Comparison of ENCODE assay signal across 15 cellular contexts in genomic region chr17:48589060-48589830, GRCh38. TPM values are rescaled to one million over a fixed set of nuclear protein-coding genes. Genes with fewer than 3 reads are reported as not detected.
A peak's percentile ranks its signal among the peaks of the same experiment; 100 is the strongest.
DNase-seq lines count a peak whose midpoint lies in the region; ATAC-seq and TF ChIP-seq lines count a peak whose summit lies in the region.
"Had no signal": no experiment of that assay in that cellular context is flagged by ENCODE, and none has a peak within 500 bp of the region (broad histone marks: within the 10 kb centered on the region; RNA-seq: fewer than 3 reads in every experiment).

No MANE protein-coding gene starts in this region.

- H3K27ac ChIP-seq in 22Rv1 (0 out of 2 replicates have a peak overlapping the region, but pooled peaks have one; percentile 35), neural progenitor cell (no peak overlapping the region), adrenal gland (peak overlapping the region in 2 of 5 donors; percentile 17 to 37)
- H3K27ac ChIP-seq: cardiac muscle cell had no signal

- no peak overlapping the region for H2AFZ ChIP-seq in neural progenitor cell (replicated peaks)

- ATAC-seq in HG02798 (IDR thresholded peaks at IDR 0.05; ENCODE audit: poor library complexity, unreplicated experiment), result no peak
- ATAC-seq: PC-3 had no signal

- peaks cover 97% of the 10 kb centered on the region for H3K27me3 Mint-ChIP-seq in neural progenitor cell (ENCODE audit: insufficient read depth, low read depth)

- H3K36me3 Mint-ChIP-seq in neural progenitor cell, result no peaks in the 10 kb centered on the region
- H3K36me3 Mint-ChIP-seq: activated naive CD4-positive, alpha-beta T cell treated with anti-CD3 and anti-CD28 coated beads, Interleukin-2, amount 10 ng/mL, durations not matched to agents 7 days and 5 days; IgD-negative memory B cell had no signal

- no peak overlapping the region for H3K27ac Mint-ChIP-seq in neural progenitor cell

- H3K9me3 ChIP-seq in neural progenitor cell (ENCODE audit: low read depth) (no peaks in the 10 kb centered on the region), adrenal gland (replicated peaks in 1 of 3) (no peaks in the 10 kb centered on the region)
- H3K9me3 ChIP-seq: vagina had no signal

- H3F3A ChIP-seq in neural progenitor cell (ENCODE audit: low read depth), result no peaks in the 10 kb centered on the region

- peaks cover 11% of the 10 kb centered on the region for H3K4me1 Mint-ChIP-seq in neural progenitor cell

- H4K20me1 ChIP-seq in neural progenitor cell (ENCODE audit: low read depth), result peaks cover 92% of the 10 kb centered on the region

- H3K27me3 ChIP-seq in neural progenitor cell (peaks cover 100% of the 10 kb centered on the region), adrenal gland (no peaks in the 10 kb centered on the region)

- no peak overlapping the region for H3K9ac ChIP-seq in neural progenitor cell

- peaks cover 11% of the 10 kb centered on the region for H3K9me3 Mint-ChIP-seq in neural progenitor cell
- H3K9me3 Mint-ChIP-seq: activated naive CD4-positive, alpha-beta T cell treated with anti-CD3 and anti-CD28 coated beads, Interleukin-2, amount 10 ng/mL, durations not matched to agents 7 days and 5 days; IgD-negative memory B cell had no signal

- H3K4me2 ChIP-seq in neural progenitor cell, result no peak overlapping the region

- intact Hi-C loops in adrenal gland (cut with DNase I), result no loop called here

- H3K4me1 ChIP-seq in neural progenitor cell (no peaks in the 10 kb centered on the region), adrenal gland (replicated peaks in 1 of 2) (peaks cover 0 to 45% of the 10 kb centered on the region in 2 donors)

- no peaks in the 10 kb centered on the region for H3K79me2 ChIP-seq in neural progenitor cell (ENCODE audit: low read depth)

- 53 to 78% (median 67%) methylated on average over 6 to 10 of the region's 10 CpGs for WGBS in adrenal gland, 4 donors

- peak overlapping the region; percentile 58 for H3K4me3 Mint-ChIP-seq in neural progenitor cell
- H3K4me3 Mint-ChIP-seq: activated naive CD4-positive, alpha-beta T cell treated with anti-CD3 and anti-CD28 coated beads, Interleukin-2, amount 10 ng/mL, durations not matched to agents 7 days and 5 days had no signal

- no peak for TF ChIP-seq CTCF in 22Rv1 (IDR thresholded peaks at IDR 0.05)
- no peak for TF ChIP-seq CTCF in fibroblast of mammary gland (conservative IDR thresholded peaks at IDR 0.05; ENCODE audit: control insufficient read depth, insufficient read depth, low read depth, low read length)
- TF ChIP-seq CTCF in neural progenitor cell (IDR thresholded peaks at IDR 0.05), result no peak
- TF ChIP-seq CTCF in GM20000 (IDR thresholded peaks at IDR 0.05; ENCODE audit: extremely low read depth, missing control alignments), result no peak
- no peak for TF ChIP-seq CTCF in adrenal gland (IDR thresholded peaks at IDR 0.05)

- DNase-seq in HT-29 (ENCODE audit: low spot score) (peak; percentile 75), fibroblast of mammary gland (ENCODE audit: low read depth) (no peak), neural progenitor cell (ENCODE audit: low spot score) (no peak), GM20000 (ENCODE audit: low spot score) (no peak), adrenal gland (no peak)
- DNase-seq in activated naive CD4-positive, alpha-beta T cell treated with Interleukin-2 at 50 U/mL for 16 hours, result no peak
- DNase-seq: activated naive CD4-positive, alpha-beta T cell treated with anti-CD3 and anti-CD28 coated beads, Interleukin-2, amount 10 ng/mL, durations not matched to agents 7 days and 5 days; NCI-H1105 treated with DMSO at 0.1 percent for 48 hours; NCI-H524; PC-3 had no signal

- TF ChIP-seq POLR2A in adrenal gland (IDR thresholded peaks at IDR 0.05), result no peak

- no peaks in the 10 kb centered on the region for H3K36me3 ChIP-seq in neural progenitor cell
- no peaks in the 10 kb centered on the region for H3K36me3 ChIP-seq in adrenal gland (replicated peaks in 1 of 2)
- H3K36me3 ChIP-seq: cardiac muscle cell, vagina had no signal

- H3K4me3 ChIP-seq in fibroblast of mammary gland (ENCODE audit: control insufficient read depth, low read depth, low read length) (peak overlapping the region; percentile 15), neural progenitor cell (no peak overlapping the region), adrenal gland (no peak overlapping the region)
- H3K4me3 ChIP-seq: cardiac muscle cell had no signal

RNA-seq across cellular contexts. Expression of gene HOXB3, which starts 0.8 kb away (rescaled TPM):
- 99.5 and 126 TPM in 2 replicates for total RNA-seq in HT-29 (2014; rRNA removed; shearing (Covaris generic))
- total RNA-seq in neural progenitor cell (ENCODE audit: low replicate concordance), result not detected in 2 replicates
- 10 to 100 TPM in 4 of 8 donors, 1 to 10 TPM in 4; 2.3 to 18.8 (median 8.8) TPM for total RNA-seq in adrenal gland
- polyA plus RNA-seq in adrenal gland, result 10 to 100 TPM in 2 of 3 donors, 1 to 10 TPM in 1; 3.3 to 28.8 (median 11.4) TPM

RNA-seq across cellular contexts. Expression of gene HOXB5, which starts 4.3 kb away (rescaled TPM):
- total RNA-seq in HT-29 (2014; rRNA removed; shearing (Covaris generic)), result 7.5 and 8.2 TPM in 2 replicates
- total RNA-seq in neural progenitor cell (ENCODE audit: low replicate concordance), result not detected in 2 replicates
- 1 to 10 TPM in 6 of 8 donors, under 1 TPM in 2; 0.12 to 4.8 (median 2.7) TPM for total RNA-seq in adrenal gland
- polyA plus RNA-seq in adrenal gland, result 10 to 100 TPM in 1 of 3 donors, 1 to 10 TPM in 2; 4.2 to 10.5 (median 5.6) TPM
- polyA plus RNA-seq: IgD-negative memory B cell had no signal

RNA-seq across cellular contexts. Expression of gene HOXB4, which starts 11.1 kb away (rescaled TPM):
- 14.5 and 15.5 TPM in 2 replicates for total RNA-seq in HT-29 (2014; rRNA removed; shearing (Covaris generic))
- total RNA-seq in neural progenitor cell (ENCODE audit: low replicate concordance) (not detected in 2 replicates), adrenal gland (1 to 10 TPM; 1.7 to 9.8 (median 3.3) TPM)
- 1 to 10 TPM; 3.1 to 4.7 (median 4.5) TPM for polyA plus RNA-seq in adrenal gland

RNA-seq across cellular contexts. Expression of gene HOXB6, which starts 15.5 kb away (rescaled TPM):
- 160 and 174 TPM in 2 replicates for total RNA-seq in HT-29 (2014; rRNA removed; shearing (Covaris generic))
- total RNA-seq in neural progenitor cell (ENCODE audit: low replicate concordance), result not detected in 2 replicates
- total RNA-seq in adrenal gland, result 10 to 100 TPM in 6 of 8 donors, 1 to 10 TPM in 2; 6.3 to 20.3 (median 12.4) TPM
- 10 to 100 TPM; 10.9 to 23.1 (median 11.9) TPM for polyA plus RNA-seq in adrenal gland
- polyA plus RNA-seq: cardiac muscle cell, IgD-negative memory B cell had no signal

RNA-seq across cellular contexts. Expression of gene HOXB7, which starts 21.6 kb away (rescaled TPM):
- 37.3 and 39.7 TPM in 2 replicates for total RNA-seq in HT-29 (2014; rRNA removed; shearing (Covaris generic))
- total RNA-seq in neural progenitor cell (ENCODE audit: low replicate concordance), result not detected in 2 replicates
- total RNA-seq in adrenal gland, result 10 to 100 TPM in 5 of 8 donors, 1 to 10 TPM in 3; 8.1 to 16.7 (median 11.7) TPM
- polyA plus RNA-seq in adrenal gland, result 10 to 100 TPM; 20.3 to 27.0 (median 24.4) TPM
- total RNA-seq: cardiac muscle cell, PC-3 had no signal
- polyA plus RNA-seq: cardiac muscle cell, IgD-negative memory B cell had no signal
